In genomic region chr5:168675883-168676408, GRCh38 we compare ENCODE assay signal across 29 cellular contexts.
"Had no signal": no experiment of that assay in that cellular context is flagged by ENCODE, and none has a peak within 500 bp of the region (broad histone marks: within the 10 kb centered on the region; RNA-seq: fewer than 3 reads in every experiment).

No MANE protein-coding gene starts in this region.

- H3K27ac Mint-ChIP-seq: dendritic cell treated with granulocyte-macrophage colony-stimulating factor and Interleukin-4, amounts not matched to agents 40 ng/mL and 50 ng/mL, for 4 days; effector memory CD8-positive, alpha-beta T cell; endodermal cell had no signal

- H3K27me3 Mint-ChIP-seq: dendritic cell treated with granulocyte-macrophage colony-stimulating factor and Interleukin-4, amounts not matched to agents 40 ng/mL and 50 ng/mL, for 4 days had no signal

- DNase-seq: colonic mucosa; cortex of kidney; dermis blood vessel endothelial cell; effector CD4-positive, alpha-beta T cell; effector CD8-positive, alpha-beta T cell; effector memory CD4-positive, alpha-beta T cell; effector memory CD8-positive, alpha-beta T cell; endodermal cell; erythroblast; esophagus squamous epithelium; foreskin fibroblast; foreskin melanocyte; gastrocnemius medialis; glutamatergic neuron; head of caudate nucleus; heart left ventricle; heart right ventricle had no signal

- H3K4me3 ChIP-seq: colonic mucosa, coronary artery, dorsolateral prefrontal cortex, esophagus muscularis mucosa, esophagus squamous epithelium, gastrocnemius medialis, gastroesophageal sphincter, heart left ventricle, heart right ventricle had no signal

- FAIRE-seq: colon, endometrium, endothelial cell of umbilical vein, frontal cortex had no signal

- H3K27me3 ChIP-seq: colonic mucosa, dorsolateral prefrontal cortex, esophagus muscularis mucosa, esophagus squamous epithelium, foreskin keratinocyte, gastrocnemius medialis, gastroesophageal sphincter, heart left ventricle, heart right ventricle had no signal

- H3K4me1 ChIP-seq: colonic mucosa, foreskin keratinocyte, gastrocnemius medialis had no signal

- H3K27ac ChIP-seq: colonic mucosa, coronary artery, dorsolateral prefrontal cortex, epithelial cell of prostate, esophagus muscularis mucosa, esophagus squamous epithelium, foreskin keratinocyte, gastrocnemius medialis, gastroesophageal sphincter, heart left ventricle, heart right ventricle had no signal

- H3K4me3 Mint-ChIP-seq: dendritic cell treated with granulocyte-macrophage colony-stimulating factor and Interleukin-4, amounts not matched to agents 40 ng/mL and 50 ng/mL, for 4 days; effector memory CD8-positive, alpha-beta T cell; endodermal cell had no signal

- H3K9me3 ChIP-seq: colonic mucosa, esophagus muscularis mucosa, esophagus squamous epithelium, gastrocnemius medialis, gastroesophageal sphincter, heart left ventricle, heart right ventricle had no signal

- ATAC-seq: effector memory CD8-positive, alpha-beta T cell; esophagus mucosa; gastrocnemius medialis; gastroesophageal sphincter; heart left ventricle; heart right ventricle had no signal

- H3K9me3 Mint-ChIP-seq: dendritic cell treated with granulocyte-macrophage colony-stimulating factor and Interleukin-4, amounts not matched to agents 40 ng/mL and 50 ng/mL, for 4 days; effector memory CD8-positive, alpha-beta T cell; endodermal cell had no signal

- H3K36me3 ChIP-seq: colonic mucosa, esophagus squamous epithelium, gastrocnemius medialis, heart right ventricle had no signal
